In genomic region chr4:99705891-99706290, GRCh38 we compare ENCODE assay signal across 8 cellular contexts. TPM values are rescaled to one million over a fixed set of nuclear protein-coding genes. Genes with fewer than 3 reads are reported as not detected.
"Had no signal": no experiment of that assay in that cellular context is flagged by ENCODE, and none has a peak within 500 bp of the region (broad histone marks: within the 10 kb centered on the region; RNA-seq: fewer than 3 reads in every experiment).

No MANE protein-coding gene starts in this region.

- H3K27ac ChIP-seq: HL-60, KMS-11 had no signal

- FAIRE-seq: HTR-8/SVneo had no signal

- DNase-seq: KBM-7, KG1 had no signal

- H3K9ac ChIP-seq: KMS-11 had no signal

- H3K4me2 ChIP-seq: KMS-11 had no signal

RNA-seq across cellular contexts. Expression of gene C4orf54, which starts 48.3 kb away (rescaled TPM):
- total RNA-seq: HT-29, HT1080 had no signal
- polyA plus RNA-seq: IgD-negative memory B cell had no signal
